ENCODE assay signal across 1 cellular context in the genomic region with DNA sequence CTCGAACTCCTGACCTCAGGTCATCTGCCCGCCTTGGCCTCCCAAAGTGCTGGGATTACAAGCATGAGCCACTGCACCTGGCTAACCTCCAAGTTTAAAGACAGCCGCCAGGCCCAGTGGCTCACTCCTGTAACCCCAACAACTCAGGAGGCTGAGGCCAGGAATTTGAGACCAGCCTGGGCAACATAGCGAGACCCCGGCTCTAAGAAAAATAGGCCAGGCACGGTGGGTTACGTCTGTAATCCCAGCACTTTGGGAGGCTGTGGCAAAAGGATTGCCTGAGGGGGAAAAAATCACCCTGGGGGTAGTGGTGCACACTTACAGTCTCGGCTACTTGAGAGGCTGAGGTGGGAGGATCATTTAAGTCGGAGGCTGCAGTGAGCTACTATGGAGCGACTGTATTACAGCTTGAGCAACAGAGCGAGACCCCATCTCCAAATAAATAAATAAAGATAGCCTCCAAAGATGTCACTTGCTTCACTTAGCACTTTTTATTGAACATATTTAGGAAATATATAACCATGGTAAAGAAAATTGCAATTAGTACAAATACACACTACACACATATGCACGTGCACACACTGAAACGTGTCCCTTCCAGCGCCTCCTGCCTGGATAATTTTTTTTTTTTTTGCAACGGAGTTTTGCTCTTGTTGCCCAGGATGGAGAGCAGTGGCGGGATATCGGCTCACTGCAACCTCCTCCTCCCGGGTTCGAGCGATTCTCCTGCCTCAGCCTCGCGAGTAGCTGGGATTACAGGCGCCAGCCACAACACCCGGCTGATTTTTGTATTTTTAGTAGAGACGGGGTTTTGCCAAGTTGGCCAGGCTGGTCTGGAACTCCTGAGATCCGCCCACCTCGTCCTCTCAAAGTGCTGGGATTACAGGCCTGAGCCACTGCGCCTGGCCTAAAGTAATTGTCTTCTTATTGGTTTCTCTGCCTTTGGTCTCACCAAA.
A peak's percentile ranks its signal among the peaks of the same experiment; 100 is the strongest.
TF ChIP-seq lines count a peak whose summit lies in the region.

No MANE protein-coding gene starts in this region.

TF ChIP-seq in HepG2, 621 proteins besides CTCF, POLR2A, EP300 and RAD21 (continued from another document):
- 0 out of 2 replicates have a peak, but pooled peaks have one; percentile 27 for TF ChIP-seq GMEB1 (CRISPR knock-in tag; IDR thresholded peaks at IDR 0.05; ENCODE audit: borderline replicate concordance)
- TF ChIP-seq ZNF614 (CRISPR knock-in tag; IDR thresholded peaks at IDR 0.05; ENCODE audit: borderline replicate concordance) = no peak
- 0 out of 2 replicates have a peak, but pooled peaks have one; percentile 45 for TF ChIP-seq HES4 (CRISPR knock-in tag; IDR thresholded peaks at IDR 0.05; ENCODE audit: borderline replicate concordance)
- no peak for TF ChIP-seq HOXA5 (CRISPR knock-in tag; IDR thresholded peaks at IDR 0.05)
- TF ChIP-seq ZNF333 (CRISPR knock-in tag; IDR thresholded peaks at IDR 0.05; ENCODE audit: borderline replicate concordance) = 0 out of 2 replicates have a peak, but pooled peaks have one; percentile 50
- 0 out of 2 replicates have a peak, but pooled peaks have one; percentile 26 for TF ChIP-seq ZBTB26 (CRISPR knock-in tag; IDR thresholded peaks at IDR 0.05; ENCODE audit: borderline replicate concordance)
- TF ChIP-seq ZNF780A (CRISPR knock-in tag; IDR thresholded peaks at IDR 0.05) = 0 out of 2 replicates have a peak, but pooled peaks have one; percentile 2
- peak; percentile 35 for TF ChIP-seq TEAD3 (CRISPR knock-in tag; optimal IDR thresholded peaks at IDR 0.05; ENCODE audit: borderline replicate concordance)
- no peak for TF ChIP-seq NCOA5 (CRISPR knock-in tag; IDR thresholded peaks at IDR 0.05)
- TF ChIP-seq ZNF746 (CRISPR knock-in tag; IDR thresholded peaks at IDR 0.05) = 0 out of 2 replicates have a peak, but pooled peaks have one; percentile 6
- TF ChIP-seq ZNF275 (CRISPR knock-in tag; IDR thresholded peaks at IDR 0.05; ENCODE audit: borderline replicate concordance) = peak; percentile 55; the same call in 1 of the 2 replicates
- 0 out of 2 replicates have a peak, but pooled peaks have one; percentile 30 for TF ChIP-seq HOXA3 (CRISPR knock-in tag; IDR thresholded peaks at IDR 0.05)
- TF ChIP-seq ZNF263 (CRISPR knock-in tag; IDR thresholded peaks at IDR 0.05) = 0 out of 2 replicates have a peak, but pooled peaks have one; percentile 10
- TF ChIP-seq ZNF17 (CRISPR knock-in tag; IDR thresholded peaks at IDR 0.05) = no peak
- no peak for TF ChIP-seq ZFP37 (CRISPR knock-in tag; IDR thresholded peaks at IDR 0.05; ENCODE audit: borderline replicate concordance)
- peak; percentile 62; the same call in 1 of the 2 replicates for TF ChIP-seq ZMYM3 (CRISPR knock-in tag; IDR thresholded peaks at IDR 0.05)
- TF ChIP-seq, protein P1, sequence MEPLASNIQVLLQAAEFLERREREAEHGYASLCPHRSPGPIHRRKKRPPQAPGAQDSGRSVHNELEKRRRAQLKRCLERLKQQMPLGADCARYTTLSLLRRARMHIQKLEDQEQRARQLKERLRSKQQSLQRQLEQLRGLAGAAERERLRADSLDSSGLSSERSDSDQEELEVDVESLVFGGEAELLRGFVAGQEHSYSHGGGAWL (CRISPR knock-in tag; IDR thresholded peaks at IDR 0.05) = no peak
- 0 out of 2 replicates have a peak, but pooled peaks have one; percentile 49 for TF ChIP-seq ZNF557 (CRISPR knock-in tag; IDR thresholded peaks at IDR 0.05)
